Comparison of ENCODE assay signal across 19 cellular contexts in the genomic region with DNA sequence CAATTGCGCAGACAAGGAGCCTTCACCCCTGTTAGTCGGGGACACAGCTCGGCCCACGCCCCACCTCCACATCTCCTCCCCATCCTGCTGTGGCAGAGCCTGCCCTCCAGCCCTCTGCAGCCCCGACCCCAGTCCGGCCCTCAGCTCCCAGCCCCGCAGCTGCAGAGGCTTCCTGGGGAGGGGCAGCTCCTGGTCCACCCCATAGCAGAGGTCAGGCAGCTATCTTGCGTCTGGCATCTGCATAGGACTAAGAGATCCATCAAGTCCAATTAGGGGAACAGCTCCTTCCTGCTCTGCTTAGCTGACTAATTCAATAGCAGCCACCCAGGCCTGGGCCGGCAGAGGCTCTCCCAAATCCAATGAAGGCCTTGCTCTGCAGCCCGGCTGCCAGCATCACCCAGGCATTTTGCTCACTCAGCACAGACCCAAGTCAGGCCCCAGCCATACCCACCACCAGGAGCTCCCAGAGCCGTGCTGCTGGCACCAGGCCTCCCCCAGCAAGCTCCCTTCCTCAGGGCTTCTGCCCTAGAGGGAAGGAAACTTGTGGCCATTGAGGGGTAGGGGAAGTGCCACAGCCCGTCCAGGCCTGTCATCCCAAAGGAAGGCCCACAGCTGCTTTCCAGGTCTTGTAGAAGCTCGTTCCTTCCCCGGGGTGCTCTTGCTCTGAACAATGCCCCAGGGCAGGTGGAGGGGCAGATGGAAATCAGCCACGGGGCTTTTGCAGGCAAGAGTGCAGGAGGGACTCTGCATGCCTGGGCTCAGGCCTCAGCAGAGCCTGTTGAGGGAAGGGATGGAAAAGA.
DNase-seq lines count a peak whose midpoint lies in the region; ATAC-seq and TF ChIP-seq lines count a peak whose summit lies in the region.
"Had no signal": no experiment of that assay in that cellular context is flagged by ENCODE, and none has a peak within 500 bp of the region (broad histone marks: within the 10 kb centered on the region; RNA-seq: fewer than 3 reads in every experiment).

No MANE protein-coding gene starts in this region.

- no peaks in the 10 kb centered on the region for H3K9me3 ChIP-seq in breast epithelium
- H3K9me3 ChIP-seq: esophagus squamous epithelium, neutrophil, testis had no signal

- no peaks in the 10 kb centered on the region for H3K27me3 Mint-ChIP-seq in MCF 10A (ENCODE audit: insufficient read depth, unreplicated experiment)
- peaks cover 4% of the 10 kb centered on the region for H3K27me3 Mint-ChIP-seq in activated T-helper 2 cell treated with anti-CD3 and anti-CD28 coated beads, Interferon-gamma antibody, Interleukin-2, Interleukin-4, amounts not matched to agents 10 μg/mL and 5 μg/mL and 100 μg/mL, durations not matched to agents 14 hours and 24 hours and 36 hours (ENCODE audit: low read depth)

- ATAC-seq in HG02588 (IDR thresholded peaks at IDR 0.05; ENCODE audit: unreplicated experiment) (no peak), HG02678 (IDR thresholded peaks at IDR 0.05; ENCODE audit: unreplicated experiment) (no peak)

- no peak for TF ChIP-seq POLR2A in breast epithelium (IDR thresholded peaks at IDR 0.05)

- H3K4me1 Mint-ChIP-seq in MCF 10A (ENCODE audit: insufficient read depth, unreplicated experiment): no peaks in the 10 kb centered on the region
- no peaks in the 10 kb centered on the region for H3K4me1 Mint-ChIP-seq in activated T-helper 2 cell treated with anti-CD3 and anti-CD28 coated beads, Interferon-gamma antibody, Interleukin-2, Interleukin-4, amounts not matched to agents 10 μg/mL and 5 μg/mL and 100 μg/mL, durations not matched to agents 14 hours and 24 hours and 36 hours (ENCODE audit: low read depth)

- no peaks in the 10 kb centered on the region for H3K36me3 Mint-ChIP-seq in MCF 10A (ENCODE audit: insufficient read depth, unreplicated experiment)
- H3K36me3 Mint-ChIP-seq in activated T-helper 2 cell treated with anti-CD3 and anti-CD28 coated beads, Interferon-gamma antibody, Interleukin-2, Interleukin-4, amounts not matched to agents 10 μg/mL and 5 μg/mL and 100 μg/mL, durations not matched to agents 14 hours and 24 hours and 36 hours (ENCODE audit: low read depth): no peaks in the 10 kb centered on the region

- H3K4me3 Mint-ChIP-seq in MCF 10A (ENCODE audit: unreplicated experiment): no peak overlapping the region
- no peak overlapping the region for H3K4me3 Mint-ChIP-seq in activated T-helper 2 cell treated with anti-CD3 and anti-CD28 coated beads, Interferon-gamma antibody, Interleukin-2, Interleukin-4, amounts not matched to agents 10 μg/mL and 5 μg/mL and 100 μg/mL, durations not matched to agents 14 hours and 24 hours and 36 hours (ENCODE audit: low read depth)

- CTCF ChIA-PET in MCF 10A (lab: Yijun Ruan, JAX): interaction anchor here (0.5 to 0.9 kb wide), 2 partner anchors 135 to 212 kb away, joined by 3 to 4 read pairs; no protein-coding TSS in a partner anchor

- POLR2A ChIA-PET in MCF 10A (lab: Yijun Ruan, JAX): interaction anchor here (0.6 kb wide), 1 partner anchor 509 kb away, joined by 4 read pairs; no protein-coding TSS in a partner anchor

- H3K36me3 ChIP-seq in breast epithelium: no peaks in the 10 kb centered on the region
- H3K36me3 ChIP-seq: esophagus squamous epithelium, neutrophil had no signal

- DNase-seq in breast epithelium (ENCODE audit: low spot score in 2 of 2): peak; percentile 8 to 31
- no peak for DNase-seq in MCF 10A (ENCODE audit: unreplicated experiment)
- peak; percentile 6 for DNase-seq in activated T-helper 2 cell treated with anti-CD3 and anti-CD28 coated beads, Interferon-gamma antibody, Interleukin-2, Interleukin-4, amounts not matched to agents 10 μg/mL and 5 μg/mL and 100 μg/mL, durations not matched to agents 14 hours and 24 hours and 36 hours (ENCODE audit: low spot score)
- DNase-seq in mesenteric fat pad (ENCODE audit: low spot score): peak; percentile 82
- peak; percentile 37 for DNase-seq in ureter (ENCODE audit: low spot score)
- no peak for DNase-seq in cerebellum (ENCODE audit: low spot score)
- DNase-seq: DMS 273 treated with DMSO at 0.1 percent for 48 hours, esophagus squamous epithelium, hypothalamus, NCI-H187 treated with DMSO at 0.1 percent for 48 hours, NCI-H526, RPMI8226, T-helper 9 cell, testis had no signal

- no peak overlapping the region for H3K27ac ChIP-seq in breast epithelium
- H3K27ac ChIP-seq: esophagus squamous epithelium, KMS-11, neutrophil, testis had no signal

- TF ChIP-seq CTCF in breast epithelium (IDR thresholded peaks at IDR 0.05): no peak
- no peak for TF ChIP-seq CTCF in MCF 10A (IDR thresholded peaks at IDR 0.05; ENCODE audit: unreplicated experiment)

- no peak overlapping the region for H3K27ac Mint-ChIP-seq in MCF 10A (ENCODE audit: low read depth, unreplicated experiment)
- no peak overlapping the region for H3K27ac Mint-ChIP-seq in activated T-helper 2 cell treated with anti-CD3 and anti-CD28 coated beads, Interferon-gamma antibody, Interleukin-2, Interleukin-4, amounts not matched to agents 10 μg/mL and 5 μg/mL and 100 μg/mL, durations not matched to agents 14 hours and 24 hours and 36 hours

- intact Hi-C loops in breast epithelium (cut with DNase I; ENCODE audit: low total_unique reads) (no loop called here), MCF 10A (cut with micrococcal nuclease) (no loop called here)
- intact Hi-C loops in activated T-helper 2 cell treated with anti-CD3 and anti-CD28 coated beads, Interferon-gamma antibody, Interleukin-2, Interleukin-4, amounts not matched to agents 10 μg/mL and 5 μg/mL and 100 μg/mL, durations not matched to agents 14 hours and 24 hours and 36 hours (cut with micrococcal nuclease): no loop called here

- no peak overlapping the region for H3K4me3 ChIP-seq in breast epithelium
- H3K4me3 ChIP-seq: esophagus squamous epithelium, lung, testis had no signal

- H3K27me3 ChIP-seq in breast epithelium: no peaks in the 10 kb centered on the region
- H3K27me3 ChIP-seq: neutrophil, testis had no signal

- H3K9me3 Mint-ChIP-seq in MCF 10A (ENCODE audit: unreplicated experiment): peaks cover 6% of the 10 kb centered on the region
- no peaks in the 10 kb centered on the region for H3K9me3 Mint-ChIP-seq in activated T-helper 2 cell treated with anti-CD3 and anti-CD28 coated beads, Interferon-gamma antibody, Interleukin-2, Interleukin-4, amounts not matched to agents 10 μg/mL and 5 μg/mL and 100 μg/mL, durations not matched to agents 14 hours and 24 hours and 36 hours

- no TSS peak for BruUV-seq in MCF 10A (replicated peaks; lab: Mats Ljungman, UMichigan)

- H3K4me1 ChIP-seq in breast epithelium: no peaks in the 10 kb centered on the region
- H3K4me1 ChIP-seq: esophagus squamous epithelium, testis had no signal

Comparison
In these comparisons a context has a peak if more than half of its experiments do, and no peak if none do; other contexts are left out.
1. DNase-seq: peak in breast epithelium (2 of 2), activated T-helper 2 cell treated with anti-CD3 and anti-CD28 coated beads, Interferon-gamma antibody, Interleukin-2, Interleukin-4, amounts not matched to agents 10 μg/mL and 5 μg/mL and 100 μg/mL, durations not matched to agents 14 hours and 24 hours and 36 hours (single experiment), mesenteric fat pad (single experiment) and ureter (single experiment); none in MCF 10A (single experiment) and cerebellum (single experiment).